Comparison of ENCODE assay signal across 30 cellular contexts in genomic region chr22:18108187-18108586, GRCh38. TPM values are rescaled to one million over a fixed set of nuclear protein-coding genes. Genes with fewer than 3 reads are reported as not detected.
"Had no signal": no experiment of that assay in that cellular context is flagged by ENCODE, and none has a peak within 500 bp of the region (broad histone marks: within the 10 kb centered on the region; RNA-seq: fewer than 3 reads in every experiment).

No MANE protein-coding gene starts in this region.

- H3K9me3 ChIP-seq: ascending aorta, breast epithelium, colonic mucosa, esophagus squamous epithelium, gastroesophageal sphincter, heart right ventricle had no signal

- H3K4me1 ChIP-seq: colonic mucosa had no signal

- H3K4me3 ChIP-seq: ascending aorta, breast epithelium, cardiac muscle cell, colonic mucosa, esophagus squamous epithelium, gastroesophageal sphincter, heart right ventricle had no signal

- H3K27ac ChIP-seq: ascending aorta, breast epithelium, cardiac muscle cell, colonic mucosa, epithelial cell of prostate, esophagus squamous epithelium, gastroesophageal sphincter, heart right ventricle had no signal

- FAIRE-seq: endometrium, endothelial cell of umbilical vein had no signal

- H3K36me3 ChIP-seq: breast epithelium, cardiac muscle cell, colonic mucosa, esophagus squamous epithelium, gastroesophageal sphincter, heart right ventricle had no signal

- ATAC-seq: gastroesophageal sphincter, heart right ventricle had no signal

- DNase-seq: activated CD4-positive, alpha-beta T cell treated with anti-CD3 and anti-CD28 coated beads for 4 hours; activated CD4-positive, alpha-beta T cell treated with anti-CD3 and anti-CD28 coated beads, Interleukin-2, amount 10 ng/mL, durations not matched to agents 7 days and 5 days; activated CD4-positive, alpha-beta T cell treated with anti-CD3 and anti-CD28 coated beads, Interleukin-2, amount 50 U/mL, for 48 hours; activated CD4-positive, CD25-positive, alpha-beta regulatory T cell; activated CD4-positive, CD25-positive, alpha-beta regulatory T cell treated with anti-CD3 and anti-CD28 coated beads, Interleukin-2, amount 50 U/mL, for 72 hours; activated CD8-positive, alpha-beta memory T cell treated with anti-CD3 and anti-CD28 coated beads, Interleukin-2, amount 50 U/mL, for 48 hours; activated effector memory CD4-positive, alpha-beta T cell treated with Interleukin-2 at 50 U/mL for 16 hours; activated gamma-delta T cell treated with Interleukin-2 at 50 U/mL for 16 hours; activated naive CD4-positive, alpha-beta T cell treated with Interleukin-2 at 50 U/mL for 16 hours; activated naive CD8-positive, alpha-beta T cell treated with anti-CD3 and anti-CD28 coated beads, Interleukin-2, amount 10 ng/mL, durations not matched to agents 7 days and 5 days; activated T-cell treated with anti-CD3 and anti-CD28 coated beads for 4 hours; activated T-cell treated with anti-CD3 and anti-CD28 coated beads, Interleukin-2, amount 50 U/mL, for 24 hours; central memory CD4-positive, alpha-beta T cell; cerebellar nuclear complex; colonic mucosa; effector CD8-positive, alpha-beta T cell; esophagus squamous epithelium; foreskin melanocyte; heart right ventricle; T-helper 2 cell had no signal

- H3K4me3 Mint-ChIP-seq: activated CD4-positive, alpha-beta T cell treated with anti-CD3 and anti-CD28 coated beads, Interleukin-2, amount 10 ng/mL, durations not matched to agents 7 days and 5 days; activated naive CD4-positive, alpha-beta T cell treated with anti-CD3 and anti-CD28 coated beads, Interleukin-2, amount 50 U/mL, for 24 hours; activated naive CD8-positive, alpha-beta T cell treated with anti-CD3 and anti-CD28 coated beads, Interleukin-2, amount 10 ng/mL, durations not matched to agents 7 days and 5 days; activated T-cell treated with anti-CD3 and anti-CD28 coated beads, Interleukin-2, amount 50 U/mL, for 24 hours; brain had no signal

- H3K27ac Mint-ChIP-seq: activated CD4-positive, alpha-beta T cell treated with anti-CD3 and anti-CD28 coated beads, Interleukin-2, amount 10 ng/mL, durations not matched to agents 7 days and 5 days; activated naive CD4-positive, alpha-beta T cell treated with anti-CD3 and anti-CD28 coated beads, Interleukin-2, amount 50 U/mL, for 24 hours; activated naive CD8-positive, alpha-beta T cell treated with anti-CD3 and anti-CD28 coated beads, Interleukin-2, amount 10 ng/mL, durations not matched to agents 7 days and 5 days; activated T-cell treated with anti-CD3 and anti-CD28 coated beads, Interleukin-2, amount 50 U/mL, for 24 hours; activated T-cell treated with anti-CD3 and anti-CD28 coated beads, Interleukin-2, amount 50 U/mL, for 72 hours; brain had no signal

- H3K27me3 ChIP-seq: ascending aorta, breast epithelium had no signal

RNA-seq across cellular contexts. Expression of gene TUBA8, which starts 2.4 kb away (rescaled TPM):
- total RNA-seq: ascending aorta had no signal
